Comparison of ENCODE assay signal across 1 cellular context in genomic region chr10:49165940-49166803, GRCh38.
TF ChIP-seq lines count a peak whose summit lies in the region.

No MANE protein-coding gene starts in this region.

TF ChIP-seq in K562, 482 proteins besides CTCF, POLR2A, EP300 and RAD21 (continued from another document and continues in another):
- TF ChIP-seq UBTF (IDR thresholded peaks at IDR 0.05; ENCODE audit: borderline replicate concordance in 1 of 2, low read depth in 2 of 2, low read length in 2 of 2) (peak in 1 of 2 experiments; percentile 53; a peak in 1 of 4 replicates), GATA2 (CRISPR knock-in tag; IDR thresholded peaks at IDR 0.05) (peak; percentile 90), L3MBTL2 (IDR thresholded peaks at IDR 0.05) (peak; percentile 60; the same call in 1 of the 2 replicates), ADNP (tag; IDR thresholded peaks at IDR 0.05) (no peak), ZNF830 (CRISPR knock-in tag; IDR thresholded peaks at IDR 0.05) (no peak), THRAP3 (IDR thresholded peaks at IDR 0.05; ENCODE audit: borderline replicate concordance) (0 out of 2 replicates have a peak, but pooled peaks have one; percentile 43), ZNF354B (CRISPR knock-in tag; IDR thresholded peaks at IDR 0.05) (0 out of 2 replicates have a peak, but pooled peaks have one; percentile 26), SAP30 (IDR thresholded peaks at IDR 0.05; ENCODE audit: borderline replicate concordance, insufficient read depth, low read depth, low read length, poor library complexity, severe bottlenecking) (no peak), CEBPB (tag; IDR thresholded peaks at IDR 0.05) (no peak), POLR2G (IDR thresholded peaks at IDR 0.05; ENCODE audit: low read depth, low read length) (no peak), GTF2F1 (IDR thresholded peaks at IDR 0.05; ENCODE audit: low read depth, low read length) (no peak), SREBF2 (CRISPR knock-in tag; IDR thresholded peaks at IDR 0.05) (no peak), CREB5 (CRISPR knock-in tag; IDR thresholded peaks at IDR 0.05) (no peak), E2F6 (IDR thresholded peaks at IDR 0.05; ENCODE audit: borderline replicate concordance in 1 of 2, extremely low read depth in 1 of 2, insufficient read depth in 1 of 2, insufficient read length in 1 of 2, low read depth in 1 of 2, low read length in 1 of 2, poor library complexity in 1 of 2, severe bottlenecking in 1 of 2) (no peak), CAMTA2 (CRISPR knock-in tag; conservative IDR thresholded peaks at IDR 0.05) (no peak), NCOA1 (IDR thresholded peaks at IDR 0.05; ENCODE audit: low read depth) (peak; percentile 77; the same call in 1 of the 2 replicates), VEZF1 (CRISPR knock-in tag; IDR thresholded peaks at IDR 0.05) (peak; percentile 49; the same call in 1 of the 2 replicates), SRSF7 (optimal IDR thresholded peaks at IDR 0.05; ENCODE audit: low read depth, low read length) (no peak), TAF9B (IDR thresholded peaks at IDR 0.05; ENCODE audit: partially characterized antibody) (no peak), SMARCA4 (IDR thresholded peaks at IDR 0.05) (peak; percentile 96), EZH2 (IDR thresholded peaks at IDR 0.05; ENCODE audit: borderline replicate concordance, low read depth, low read length) (no peak), SRSF9 (IDR thresholded peaks at IDR 0.05; ENCODE audit: borderline replicate concordance, low read depth, low read length) (no peak), MNT (conservative IDR thresholded peaks at IDR 0.05) (peak in 1 of 2 experiments; percentile 63; a peak in 1 of 4 replicates), FOXK2 (conservative IDR thresholded peaks at IDR 0.05 in 1 of 2, IDR thresholded peaks at IDR 0.05 in 1 of 2; ENCODE audit: low read depth in 2 of 2) (peak; percentile 10 to 33; a peak in 1 of 4 replicates), POLR3A (IDR thresholded peaks at IDR 0.05; ENCODE audit: borderline replicate concordance, extremely low read depth, insufficient read depth, insufficient read length) (no peak), ZNF24 (IDR thresholded peaks at IDR 0.05) (peak; percentile 34; the same call in 1 of the 2 replicates), SOX6 (IDR thresholded peaks at IDR 0.05) (peak; percentile 92), DIDO1 (tag; IDR thresholded peaks at IDR 0.05; ENCODE audit: low read depth) (no peak), FIP1L1 (IDR thresholded peaks at IDR 0.05; ENCODE audit: low read depth, low read length, poor library complexity, severe bottlenecking) (no peak), HBP1 (CRISPR knock-in tag; IDR thresholded peaks at IDR 0.05) (peak; percentile 48; the same call in 1 of the 2 replicates), CHD1 (IDR thresholded peaks at IDR 0.05; ENCODE audit: low read length) (peak; percentile 38), EHMT2 (IDR thresholded peaks at IDR 0.05) (peak; percentile 42; the same call in 1 of the 2 replicates), CREB3 (tag; conservative IDR thresholded peaks at IDR 0.05; ENCODE audit: low read depth) (peak; percentile 51; the same call in 1 of the 2 replicates), ZNF282 (CRISPR knock-in tag; IDR thresholded peaks at IDR 0.05) (no peak), ZNF586 (CRISPR knock-in tag; conservative IDR thresholded peaks at IDR 0.05) (no peak), ZBTB11 (CRISPR knock-in tag; IDR thresholded peaks at IDR 0.05) (no peak), KAT7 (CRISPR knock-in tag; IDR thresholded peaks at IDR 0.05; ENCODE audit: borderline replicate concordance) (no peak), ZBTB2 (IDR thresholded peaks at IDR 0.05) (peak; percentile 70; the same call in 1 of the 2 replicates), MAZ (CRISPR knock-in tag; conservative IDR thresholded peaks at IDR 0.05 in 1 of 2, IDR thresholded peaks at IDR 0.05 in 1 of 2) (peak; percentile 45 to 67; a peak in 3 of 4 replicates), BRF2 (IDR thresholded peaks at IDR 0.05; ENCODE audit: borderline replicate concordance, insufficient read depth, insufficient read length) (no peak), HINFP (tag; conservative IDR thresholded peaks at IDR 0.05; ENCODE audit: low read depth) (no peak; the same call in 1 of the 2 replicates), SMARCC2 (IDR thresholded peaks at IDR 0.05; ENCODE audit: low read depth) (peak; percentile 83), ZFP36 (IDR thresholded peaks at IDR 0.05; ENCODE audit: low read depth, low read length, partially characterized antibody) (peak; percentile 68), MAX (CRISPR knock-in tag; IDR thresholded peaks at IDR 0.05) (no peak)
